Comparison of ENCODE assay signal across 8 cellular contexts in genomic region chr7:79176859-79177477, GRCh38.
DNase-seq lines count a peak whose midpoint lies in the region; ATAC-seq and TF ChIP-seq lines count a peak whose summit lies in the region.

No MANE protein-coding gene starts in this region.

- ATAC-seq in Panc1, result peak; percentile 66; the same call in 1 of the 2 replicates
- no peak for ATAC-seq in activated T-cell treated with anti-CD3 and anti-CD28 coated beads, Interleukin-2, amount 50 U/mL, for 4 hours

- no peaks in the 10 kb centered on the region for H4K20me1 ChIP-seq in KMS-11 (ENCODE audit: insufficient read depth)

- DNase-seq in Panc1 (ENCODE audit: low read depth, low spot score), result peak; percentile 35
- DNase-seq in epithelial cell of proximal tubule (ENCODE audit: low read depth), result peak; percentile 6
- peak; percentile 12 for DNase-seq in neuronal stem cell (ENCODE audit: low spot score)
- DNase-seq in activated T-cell treated with anti-CD3 and anti-CD28 coated beads, Interleukin-2, amount 50 U/mL, for 4 hours, result no peak
- no peak for DNase-seq in stimulated activated CD4-positive, alpha-beta T cell treated with anti-CD3 and anti-CD28 coated beads, Interleukin-12 subunit alpha, Interleukin-12 subunit beta, amount 100 ng/mL, for 4 hours
- DNase-seq in activated CD4-positive, alpha-beta memory T cell treated with anti-CD3 and anti-CD28 coated beads for 36 hours, result no peak

- peaks cover 3% of the 10 kb centered on the region for H3K9me3 Mint-ChIP-seq in activated T-cell treated with anti-CD3 and anti-CD28 coated beads, Interleukin-2, amount 50 U/mL, for 4 hours
- H3K9me3 Mint-ChIP-seq in activated CD4-positive, alpha-beta memory T cell treated with anti-CD3 and anti-CD28 coated beads for 36 hours, result peaks cover 3% of the 10 kb centered on the region

- H3K4me1 ChIP-seq in KMS-11 (ENCODE audit: low read depth, poor library complexity, severe bottlenecking) (no peaks in the 10 kb centered on the region), Panc1 (ENCODE audit: control insufficient read depth, insufficient read depth, low read length) (peaks cover 6% of the 10 kb centered on the region; the same call in 1 of the 2 replicates), neuronal stem cell (ENCODE audit: control insufficient read depth in 2 of 2, insufficient read depth in 1 of 2, low read depth in 1 of 2, low read length in 2 of 2) (no peaks in the 10 kb centered on the region)

- H3K79me1 ChIP-seq in neuronal stem cell (ENCODE audit: low read depth, low read length), result no peaks in the 10 kb centered on the region

- H4K91ac ChIP-seq in neuronal stem cell (ENCODE audit: low read depth, low read length, poor library complexity), result no peak overlapping the region

- no peak overlapping the region for H3K27ac Mint-ChIP-seq in activated CD4-positive, alpha-beta memory T cell treated with anti-CD3 and anti-CD28 coated beads for 36 hours

- no TSS peak for BruUV-seq in Panc1 (replicated peaks; lab: Mats Ljungman, UMichigan)

- no peak overlapping the region for H2BK15ac ChIP-seq in neuronal stem cell (ENCODE audit: low read length)

- H3K27me3 ChIP-seq in KMS-11 (ENCODE audit: insufficient read depth, low read depth) (no peaks in the 10 kb centered on the region), Panc1 (ENCODE audit: control insufficient read depth, insufficient read depth, low read length) (no peaks in the 10 kb centered on the region), neuronal stem cell (ENCODE audit: control insufficient read depth in 3 of 3, insufficient read depth in 3 of 3, low read depth in 1 of 3, low read length in 3 of 3) (no peaks in the 10 kb centered on the region)

- no peaks in the 10 kb centered on the region for H3K79me2 ChIP-seq in KMS-11 (ENCODE audit: insufficient read depth, low read depth)

- H2BK5ac ChIP-seq in neuronal stem cell (ENCODE audit: low read length), result no peak overlapping the region

- no peaks in the 10 kb centered on the region for H3K36me3 Mint-ChIP-seq in activated T-cell treated with anti-CD3 and anti-CD28 coated beads, Interleukin-2, amount 50 U/mL, for 4 hours (ENCODE audit: insufficient read depth)
- no peaks in the 10 kb centered on the region for H3K36me3 Mint-ChIP-seq in activated CD4-positive, alpha-beta memory T cell treated with anti-CD3 and anti-CD28 coated beads for 36 hours

- no peak overlapping the region for H4K8ac ChIP-seq in neuronal stem cell (ENCODE audit: low read depth, low read length)

- no peak overlapping the region for H3K4ac ChIP-seq in neuronal stem cell (ENCODE audit: low read length)

- H3K4me1 Mint-ChIP-seq in activated T-cell treated with anti-CD3 and anti-CD28 coated beads, Interleukin-2, amount 50 U/mL, for 4 hours (ENCODE audit: low read depth), result no peaks in the 10 kb centered on the region
- no peaks in the 10 kb centered on the region for H3K4me1 Mint-ChIP-seq in activated CD4-positive, alpha-beta memory T cell treated with anti-CD3 and anti-CD28 coated beads for 36 hours (ENCODE audit: low read depth)

- H3K27ac ChIP-seq in KMS-11 (no peak overlapping the region), Panc1 (ENCODE audit: low read length) (no peak overlapping the region; the same call in 1 of the 2 replicates), neuronal stem cell (replicated peaks; ENCODE audit: low read length) (no peak overlapping the region)

- H3K9me3 ChIP-seq in Panc1 (ENCODE audit: control insufficient read depth, insufficient read depth, low read depth, low read length) (no peaks in the 10 kb centered on the region), neuronal stem cell (replicated peaks in 1 of 2; ENCODE audit: control insufficient read depth in 2 of 2, insufficient read depth in 1 of 2, low read depth in 1 of 2, low read length in 2 of 2) (no peaks in the 10 kb centered on the region)

- no peak overlapping the region for H2AK5ac ChIP-seq in neuronal stem cell (ENCODE audit: low read depth, low read length)

- no peak overlapping the region for H3K18ac ChIP-seq in neuronal stem cell (ENCODE audit: low read length)

- H2BK120ac ChIP-seq in neuronal stem cell (ENCODE audit: low read depth, low read length), result no peak overlapping the region

- POLR2A ChIA-PET in Panc1 (lab: Charles Lee), result no interaction called here
- POLR2A ChIA-PET in activated CD4-positive, alpha-beta memory T cell treated with anti-CD3 and anti-CD28 coated beads for 36 hours (lab: Charles Lee), result no interaction called here

- H3K4me3 ChIP-seq in KMS-11 (IDR thresholded peaks at IDR 0.05; ENCODE audit: insufficient read depth, low read depth, low read length) (no peak overlapping the region), Panc1 (ENCODE audit: low read depth in 2 of 2, low read length in 2 of 2) (peak overlapping the region in 1 of 2 experiments; percentile 9; a peak in 1 of 4 replicates), epithelial cell of proximal tubule (ENCODE audit: low read depth, low read length) (no peak overlapping the region), neuronal stem cell (ENCODE audit: low read length in 2 of 2) (no peak overlapping the region)

- no peak overlapping the region for H3K23ac ChIP-seq in neuronal stem cell (ENCODE audit: low read depth, low read length, poor library complexity)

- intact Hi-C loops in Panc1 (cut with micrococcal nuclease; ENCODE audit: unreplicated experiment), result loop anchor here (2.0 to 10.0 kb wide), 4 partner anchors 222 to 1152 kb away; no protein-coding TSS in a partner anchor
- intact Hi-C loops in activated CD4-positive, alpha-beta memory T cell treated with anti-CD3 and anti-CD28 coated beads for 36 hours (cut with micrococcal nuclease), result loop anchor here (2.0 kb wide), 1 partner anchor 1156 kb away; no protein-coding TSS in a partner anchor

- CTCF ChIA-PET in Panc1 (lab: Charles Lee), result interaction anchor here (0.6 kb wide), 1 partner anchor 106 kb away, joined by 3 read pairs; no protein-coding TSS in a partner anchor
- CTCF ChIA-PET in activated CD4-positive, alpha-beta memory T cell treated with anti-CD3 and anti-CD28 coated beads for 36 hours (lab: Charles Lee), result interaction anchor here (0.8 kb wide), 1 partner anchor 20 kb away, joined by 3 read pairs; no protein-coding TSS in a partner anchor

- no peak overlapping the region for H3K4me3 Mint-ChIP-seq in activated T-cell treated with anti-CD3 and anti-CD28 coated beads, Interleukin-2, amount 50 U/mL, for 4 hours
- H3K4me3 Mint-ChIP-seq in activated CD4-positive, alpha-beta memory T cell treated with anti-CD3 and anti-CD28 coated beads for 36 hours, result no peak overlapping the region

- no peaks in the 10 kb centered on the region for H3K27me3 Mint-ChIP-seq in activated T-cell treated with anti-CD3 and anti-CD28 coated beads, Interleukin-2, amount 50 U/mL, for 4 hours (ENCODE audit: low read depth)
- no peaks in the 10 kb centered on the region for H3K27me3 Mint-ChIP-seq in activated CD4-positive, alpha-beta memory T cell treated with anti-CD3 and anti-CD28 coated beads for 36 hours

- H3K14ac ChIP-seq in neuronal stem cell (ENCODE audit: low read length), result no peak overlapping the region

- in situ Hi-C loops in Panc1 (cut with HindIII; ENCODE audit: low pct_unique_long_range_greater_than_20kb, low sequenced_read_pairs), result no loop called here

- H2BK12ac ChIP-seq in neuronal stem cell (ENCODE audit: low read length), result no peak overlapping the region

- no peak overlapping the region for H3K4me2 ChIP-seq in KMS-11
- no peak overlapping the region for H3K4me2 ChIP-seq in neuronal stem cell (ENCODE audit: insufficient read depth, low read length, poor library complexity, severe bottlenecking)

- WGBS in neuronal stem cell (ENCODE audit: extremely low coverage in 2 of 2, insufficient read length in 2 of 2, insufficient replicate concordance in 1 of 2), 2 donors, result no CpG with 5 or more reads among the region's 8 CpGs

- H3K36me3 ChIP-seq in KMS-11 (ENCODE audit: insufficient read depth) (no peaks in the 10 kb centered on the region), Panc1 (ENCODE audit: control insufficient read depth, insufficient read depth, low read length) (no peaks in the 10 kb centered on the region), neuronal stem cell (replicated peaks in 1 of 2; ENCODE audit: control insufficient read depth in 2 of 2, insufficient read depth in 2 of 2, low read length in 2 of 2) (no peaks in the 10 kb centered on the region)

- TF ChIP-seq CTCF in GM12874 (IDR thresholded peaks at IDR 0.05; ENCODE audit: insufficient read depth, low read depth, low read length) (0 out of 2 replicates have a peak, but pooled peaks have one; percentile 28), KMS-11 (conservative IDR thresholded peaks at IDR 0.05; ENCODE audit: low read depth, low read length) (peak; percentile 46; the same call in 1 of the 2 replicates), Panc1 (IDR thresholded peaks at IDR 0.05) (peak; percentile 76), epithelial cell of proximal tubule (conservative IDR thresholded peaks at IDR 0.05; ENCODE audit: low read depth, low read length) (peak; percentile 78)

- H3K9ac ChIP-seq in KMS-11, result no peak overlapping the region
- no peak overlapping the region for H3K9ac ChIP-seq in neuronal stem cell (ENCODE audit: low read depth, low read length, poor library complexity)

- H2AFZ ChIP-seq in KMS-11 (ENCODE audit: low read depth) (no peak overlapping the region), neuronal stem cell (ENCODE audit: low read length) (peak overlapping the region; percentile 19)

Comparison
In these comparisons a context has a peak if more than half of its experiments do, and no peak if none do; other contexts are left out.
1. CTCF ChIP-seq: peak in every context shown above with its lines; median percentile 78 in epithelial cell of proximal tubule; 76 in Panc1; 46 in KMS-11; 28 in GM12874.
2. DNase-seq: peak in Panc1 (single experiment), epithelial cell of proximal tubule (single experiment) and neuronal stem cell (single experiment); none in activated T-cell treated with anti-CD3 and anti-CD28 coated beads, Interleukin-2, amount 50 U/mL, for 4 hours (single experiment), stimulated activated CD4-positive, alpha-beta T cell treated with anti-CD3 and anti-CD28 coated beads, Interleukin-12 subunit alpha, Interleukin-12 subunit beta, amount 100 ng/mL, for 4 hours (single experiment) and activated CD4-positive, alpha-beta memory T cell treated with anti-CD3 and anti-CD28 coated beads for 36 hours (single experiment).